ENCODE assay signal across 1 cellular context in genomic region chr12:100573499-100574261, GRCh38.
TF ChIP-seq lines count a peak whose summit lies in the region.

Gene GAS2L3 (plus strand): TSS chr12:100573684. CDS start chr12:100594905, 21,221 bp downstream.

TF ChIP-seq in HEK293, 187 proteins besides CTCF, POLR2A, EP300 and RAD21 (continued from another document and continues in another):
- TF ChIP-seq, protein P1, sequence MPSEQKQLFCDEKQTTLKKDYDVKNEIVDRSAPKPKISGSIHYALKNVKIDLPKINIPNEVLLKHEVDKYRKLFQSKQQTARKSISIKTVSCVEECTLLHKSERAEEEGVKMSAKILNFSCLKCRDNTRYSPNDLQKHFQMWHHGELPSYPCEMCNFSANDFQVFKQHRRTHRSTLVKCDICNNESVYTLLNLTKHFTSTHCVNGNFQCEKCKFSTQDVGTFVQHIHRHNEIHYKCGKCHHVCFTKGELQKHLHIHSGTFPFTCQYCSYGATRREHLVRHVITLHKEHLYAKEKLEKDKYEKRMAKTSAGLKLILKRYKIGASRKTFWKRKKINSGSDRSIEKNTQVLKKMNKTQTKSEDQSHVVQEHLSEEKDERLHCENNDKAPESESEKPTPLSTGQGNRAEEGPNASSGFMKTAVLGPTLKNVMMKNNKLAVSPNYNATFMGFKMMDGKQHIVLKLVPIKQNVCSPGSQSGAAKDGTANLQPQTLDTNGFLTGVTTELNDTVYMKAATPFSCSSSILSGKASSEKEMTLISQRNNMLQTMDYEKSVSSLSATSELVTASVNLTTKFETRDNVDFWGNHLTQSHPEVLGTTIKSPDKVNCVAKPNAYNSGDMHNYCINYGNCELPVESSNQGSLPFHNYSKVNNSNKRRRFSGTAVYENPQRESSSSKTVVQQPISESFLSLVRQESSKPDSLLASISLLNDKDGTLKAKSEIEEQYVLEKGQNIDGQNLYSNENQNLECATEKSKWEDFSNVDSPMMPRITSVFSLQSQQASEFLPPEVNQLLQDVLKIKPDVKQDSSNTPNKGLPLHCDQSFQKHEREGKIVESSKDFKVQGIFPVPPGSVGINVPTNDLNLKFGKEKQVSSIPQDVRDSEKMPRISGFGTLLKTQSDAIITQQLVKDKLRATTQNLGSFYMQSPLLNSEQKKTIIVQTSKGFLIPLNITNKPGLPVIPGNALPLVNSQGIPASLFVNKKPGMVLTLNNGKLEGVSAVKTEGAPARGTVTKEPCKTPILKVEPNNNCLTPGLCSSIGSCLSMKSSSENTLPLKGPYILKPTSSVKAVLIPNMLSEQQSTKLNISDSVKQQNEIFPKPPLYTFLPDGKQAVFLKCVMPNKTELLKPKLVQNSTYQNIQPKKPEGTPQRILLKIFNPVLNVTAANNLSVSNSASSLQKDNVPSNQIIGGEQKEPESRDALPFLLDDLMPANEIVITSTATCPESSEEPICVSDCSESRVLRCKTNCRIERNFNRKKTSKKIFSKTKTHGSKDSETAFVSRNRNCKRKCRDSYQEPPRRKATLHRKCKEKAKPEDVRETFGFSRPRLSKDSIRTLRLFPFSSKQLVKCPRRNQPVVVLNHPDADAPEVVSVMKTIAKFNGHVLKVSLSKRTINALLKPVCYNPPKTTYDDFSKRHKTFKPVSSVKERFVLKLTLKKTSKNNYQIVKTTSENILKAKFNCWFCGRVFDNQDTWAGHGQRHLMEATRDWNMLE (tag by site-specific recombination; conservative IDR thresholded peaks at IDR 0.05; ENCODE audit: low read depth): no peak; the same call in 1 of the 2 replicates
- 0 out of 2 replicates have a peak, but pooled peaks have one; percentile 15 for TF ChIP-seq PRDM4 (tag by site-specific recombination; IDR thresholded peaks at IDR 0.05)
- TF ChIP-seq ZNF791 (tag by site-specific recombination; IDR thresholded peaks at IDR 0.05): no peak
- no peak for TF ChIP-seq ZNF48 (tag by site-specific recombination; IDR thresholded peaks at IDR 0.05)
- no peak for TF ChIP-seq WT1 (tag by site-specific recombination; IDR thresholded peaks at IDR 0.05)
- TF ChIP-seq ZNF121 (tag by site-specific recombination; IDR thresholded peaks at IDR 0.05): no peak
- TF ChIP-seq ZNF169 (tag by site-specific recombination; IDR thresholded peaks at IDR 0.05): no peak
- no peak for TF ChIP-seq YY2 (tag by site-specific recombination; IDR thresholded peaks at IDR 0.05)
- no peak for TF ChIP-seq ZBTB17 (tag by site-specific recombination; IDR thresholded peaks at IDR 0.05)
- TF ChIP-seq, protein P2, sequence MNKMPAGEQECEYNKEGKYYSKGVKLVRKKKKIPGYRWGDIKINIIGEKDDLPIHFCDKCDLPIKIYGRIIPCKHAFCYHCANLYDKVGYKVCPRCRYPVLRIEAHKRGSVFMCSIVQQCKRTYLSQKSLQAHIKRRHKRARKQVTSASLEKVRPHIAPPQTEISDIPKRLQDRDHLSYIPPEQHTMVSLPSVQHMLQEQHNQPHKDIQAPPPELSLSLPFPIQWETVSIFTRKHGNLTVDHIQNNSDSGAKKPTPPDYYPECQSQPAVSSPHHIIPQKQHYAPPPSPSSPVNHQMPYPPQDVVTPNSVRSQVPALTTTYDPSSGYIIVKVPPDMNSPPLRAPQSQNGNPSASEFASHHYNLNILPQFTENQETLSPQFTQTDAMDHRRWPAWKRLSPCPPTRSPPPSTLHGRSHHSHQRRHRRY (tag by site-specific recombination; IDR thresholded peaks at IDR 0.05): no peak
- TF ChIP-seq ZNF37A (tag by site-specific recombination; IDR thresholded peaks at IDR 0.05): no peak
- peak; percentile 79 for TF ChIP-seq KLF9 (tag by site-specific recombination; IDR thresholded peaks at IDR 0.05; ENCODE audit: low read depth)
- no peak for TF ChIP-seq ZBTB49 (tag by site-specific recombination; IDR thresholded peaks at IDR 0.05; ENCODE audit: low read depth)
- no peak for TF ChIP-seq ZNF140 (tag by site-specific recombination; IDR thresholded peaks at IDR 0.05)
- peak; percentile 36; the same call in 1 of the 2 replicates for TF ChIP-seq ZBTB7A (tag by site-specific recombination; IDR thresholded peaks at IDR 0.05; ENCODE audit: low read depth)
- TF ChIP-seq ZIC2 (tag by site-specific recombination; IDR thresholded peaks at IDR 0.05): no peak
- TF ChIP-seq, protein P3, sequence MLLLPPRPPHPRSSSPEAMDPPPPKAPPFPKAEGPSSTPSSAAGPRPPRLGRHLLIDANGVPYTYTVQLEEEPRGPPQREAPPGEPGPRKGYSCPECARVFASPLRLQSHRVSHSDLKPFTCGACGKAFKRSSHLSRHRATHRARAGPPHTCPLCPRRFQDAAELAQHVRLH (tag by site-specific recombination; IDR thresholded peaks at IDR 0.05): no peak
- TF ChIP-seq ZNF514 (tag by site-specific recombination; IDR thresholded peaks at IDR 0.05): no peak
- no peak for TF ChIP-seq ZNF184 (tag by site-specific recombination; IDR thresholded peaks at IDR 0.05)
- TF ChIP-seq TCF7L2 (IDR thresholded peaks at IDR 0.05; ENCODE audit: borderline replicate concordance, low read depth, low read length): no peak
- TF ChIP-seq ZNF596 (tag by site-specific recombination; IDR thresholded peaks at IDR 0.05): peak; percentile 4; the same call in 1 of the 2 replicates
- TF ChIP-seq ZNF548 (tag by site-specific recombination; IDR thresholded peaks at IDR 0.05): no peak
- no peak for TF ChIP-seq ZNF114 (tag by site-specific recombination; IDR thresholded peaks at IDR 0.05)
- no peak; the same call in 1 of the 2 replicates for TF ChIP-seq ZNF2 (tag by site-specific recombination; IDR thresholded peaks at IDR 0.05)
- no peak for TF ChIP-seq ZNF394 (tag by site-specific recombination; IDR thresholded peaks at IDR 0.05; ENCODE audit: borderline replicate concordance)
- no peak for TF ChIP-seq ZNF837 (tag by site-specific recombination; IDR thresholded peaks at IDR 0.05)
- TF ChIP-seq ZNF677 (tag by site-specific recombination; IDR thresholded peaks at IDR 0.05): no peak
- TF ChIP-seq ZNF138 (tag by site-specific recombination; IDR thresholded peaks at IDR 0.05; ENCODE audit: borderline replicate concordance): no peak
- no peak for TF ChIP-seq ZNF510 (tag by site-specific recombination; IDR thresholded peaks at IDR 0.05; ENCODE audit: insufficient replicate concordance)
- peak; percentile 70 for TF ChIP-seq ZBTB26 (tag by site-specific recombination; optimal IDR thresholded peaks at IDR 0.05)
- TF ChIP-seq ZNF324 (tag by site-specific recombination; IDR thresholded peaks at IDR 0.05): peak; percentile 53; the same call in 1 of the 2 replicates
- TF ChIP-seq, protein P4, sequence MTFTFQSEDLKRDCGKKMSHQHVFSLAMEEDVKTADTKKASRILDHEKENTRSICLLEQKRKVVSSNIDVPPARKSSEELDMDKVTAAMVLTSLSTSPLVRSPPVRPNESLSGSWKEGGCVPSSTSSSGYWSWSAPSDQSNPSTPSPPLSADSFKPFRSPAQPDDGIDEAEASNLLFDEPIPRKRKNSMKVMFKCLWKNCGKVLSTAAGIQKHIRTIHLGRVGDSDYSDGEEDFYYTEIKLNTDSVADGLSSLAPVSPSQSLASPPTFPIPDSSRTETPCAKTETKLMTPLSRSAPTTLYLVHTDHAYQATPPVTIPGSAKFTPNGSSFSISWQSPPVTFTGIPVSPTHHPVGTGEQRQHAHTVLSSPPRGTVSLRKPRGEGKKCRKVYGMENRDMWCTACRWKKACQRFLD (tag by site-specific recombination; IDR thresholded peaks at IDR 0.05): no peak
- peak; percentile 72 for TF ChIP-seq ZNF10 (tag by site-specific recombination; IDR thresholded peaks at IDR 0.05)
- no peak for TF ChIP-seq GLI4 (tag by site-specific recombination; IDR thresholded peaks at IDR 0.05)
- TF ChIP-seq HOXD13 (CRISPR knock-in tag; IDR thresholded peaks at IDR 0.05; ENCODE audit: borderline replicate concordance): no peak
- TF ChIP-seq ZNF146 (tag by site-specific recombination; IDR thresholded peaks at IDR 0.05): no peak
- TF ChIP-seq, protein P5, sequence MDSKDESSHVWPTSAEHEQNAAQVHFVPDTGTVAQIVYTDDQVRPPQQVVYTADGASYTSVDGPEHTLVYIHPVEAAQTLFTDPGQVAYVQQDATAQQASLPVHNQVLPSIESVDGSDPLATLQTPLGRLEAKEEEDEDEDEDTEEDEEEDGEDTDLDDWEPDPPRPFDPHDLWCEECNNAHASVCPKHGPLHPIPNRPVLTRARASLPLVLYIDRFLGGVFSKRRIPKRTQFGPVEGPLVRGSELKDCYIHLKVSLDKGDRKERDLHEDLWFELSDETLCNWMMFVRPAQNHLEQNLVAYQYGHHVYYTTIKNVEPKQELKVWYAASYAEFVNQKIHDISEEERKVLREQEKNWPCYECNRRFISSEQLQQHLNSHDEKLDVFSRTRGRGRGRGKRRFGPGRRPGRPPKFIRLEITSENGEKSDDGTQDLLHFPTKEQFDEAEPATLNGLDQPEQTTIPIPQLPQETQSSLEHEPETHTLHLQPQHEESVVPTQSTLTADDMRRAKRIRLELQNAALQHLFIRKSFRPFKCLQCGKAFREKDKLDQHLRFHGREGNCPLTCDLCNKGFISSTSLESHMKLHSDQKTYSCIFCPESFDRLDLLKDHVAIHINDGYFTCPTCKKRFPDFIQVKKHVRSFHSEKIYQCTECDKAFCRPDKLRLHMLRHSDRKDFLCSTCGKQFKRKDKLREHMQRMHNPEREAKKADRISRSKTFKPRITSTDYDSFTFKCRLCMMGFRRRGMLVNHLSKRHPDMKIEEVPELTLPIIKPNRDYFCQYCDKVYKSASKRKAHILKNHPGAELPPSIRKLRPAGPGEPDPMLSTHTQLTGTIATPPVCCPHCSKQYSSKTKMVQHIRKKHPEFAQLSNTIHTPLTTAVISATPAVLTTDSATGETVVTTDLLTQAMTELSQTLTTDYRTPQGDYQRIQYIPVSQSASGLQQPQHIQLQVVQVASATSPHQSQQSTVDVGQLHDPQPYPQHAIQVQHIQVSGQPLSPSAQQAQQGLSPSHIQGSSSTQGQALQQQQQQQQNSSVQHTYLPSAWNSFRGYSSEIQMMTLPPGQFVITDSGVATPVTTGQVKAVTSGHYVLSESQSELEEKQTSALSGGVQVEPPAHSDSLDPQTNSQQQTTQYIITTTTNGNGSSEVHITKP (tag by site-specific recombination; IDR thresholded peaks at IDR 0.05): peak; percentile 63; the same call in 1 of the 2 replicates
- TF ChIP-seq ZNF274 (IDR thresholded peaks at IDR 0.05; ENCODE audit: low read length): no peak
- TF ChIP-seq ZNF274 (tag by site-specific recombination; IDR thresholded peaks at IDR 0.05; ENCODE audit: borderline replicate concordance): no peak
- TF ChIP-seq ZNF223 (tag by site-specific recombination; IDR thresholded peaks at IDR 0.05): no peak
- TF ChIP-seq ZNF19 (tag by site-specific recombination; IDR thresholded peaks at IDR 0.05; ENCODE audit: low read depth): no peak
- 0 out of 2 replicates have a peak, but pooled peaks have one; percentile 34 for TF ChIP-seq ZSCAN5A (tag by site-specific recombination; IDR thresholded peaks at IDR 0.05)
- 0 out of 2 replicates have a peak, but pooled peaks have one; percentile 10 for TF ChIP-seq ZBTB21 (tag by site-specific recombination; IDR thresholded peaks at IDR 0.05)
- no peak for TF ChIP-seq ZNF302 (tag by site-specific recombination; IDR thresholded peaks at IDR 0.05; ENCODE audit: low read depth)
- TF ChIP-seq ZNF155 (tag by site-specific recombination; IDR thresholded peaks at IDR 0.05): no peak
- 0 out of 2 replicates have a peak, but pooled peaks have one; percentile 63 for TF ChIP-seq ZNF660 (tag by site-specific recombination; IDR thresholded peaks at IDR 0.05)
- TF ChIP-seq ZNF473 (tag by site-specific recombination; IDR thresholded peaks at IDR 0.05): no peak
- no peak for TF ChIP-seq TRIM28 (IDR thresholded peaks at IDR 0.05; ENCODE audit: borderline replicate concordance, low read length)
